1 cellular context compared by ENCODE assay signal in the genomic region with DNA sequence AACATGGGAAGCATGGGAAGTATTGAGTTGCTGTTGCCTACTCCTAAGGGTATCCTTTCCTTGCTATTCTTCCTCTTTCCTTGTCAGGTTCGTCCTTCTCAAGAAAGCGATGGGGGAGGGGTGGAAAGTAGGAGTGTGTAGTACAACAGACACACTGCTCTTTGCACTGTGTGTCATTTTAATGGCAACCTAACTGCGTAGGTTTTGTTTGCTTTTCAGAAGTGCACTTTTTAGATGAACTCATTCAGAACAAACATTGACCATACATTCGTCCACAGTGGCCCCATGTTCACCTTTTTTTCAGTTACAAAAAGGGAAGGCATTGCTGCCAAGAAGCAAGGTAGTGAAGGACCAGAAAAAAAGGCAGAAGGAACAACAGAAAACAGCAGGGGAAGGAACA.
A peak's percentile ranks its signal among the peaks of the same experiment; 100 is the strongest.
TF ChIP-seq lines count a peak whose summit lies in the region.

No MANE protein-coding gene starts in this region.

TF ChIP-seq in HepG2, 621 proteins besides CTCF, POLR2A, EP300 and RAD21 (continued from another document and continues in another):
- TF ChIP-seq ZNF552 (CRISPR knock-in tag; IDR thresholded peaks at IDR 0.05; ENCODE audit: borderline replicate concordance), result no peak
- TF ChIP-seq AKNA (CRISPR knock-in tag; IDR thresholded peaks at IDR 0.05; ENCODE audit: borderline replicate concordance), result no peak
- no peak for TF ChIP-seq TRIM24 (CRISPR knock-in tag; IDR thresholded peaks at IDR 0.05)
- no peak for TF ChIP-seq ZNF670 (CRISPR knock-in tag; IDR thresholded peaks at IDR 0.05; ENCODE audit: borderline replicate concordance)
- no peak for TF ChIP-seq ZNF10 (CRISPR knock-in tag; IDR thresholded peaks at IDR 0.05; ENCODE audit: borderline replicate concordance, low read depth)
- TF ChIP-seq ZZZ3 (CRISPR knock-in tag; IDR thresholded peaks at IDR 0.05; ENCODE audit: borderline replicate concordance), result no peak
- peak; percentile 55; the same call in 1 of the 2 replicates for TF ChIP-seq ZMYM4 (CRISPR knock-in tag; IDR thresholded peaks at IDR 0.05)
- TF ChIP-seq, protein P1, sequence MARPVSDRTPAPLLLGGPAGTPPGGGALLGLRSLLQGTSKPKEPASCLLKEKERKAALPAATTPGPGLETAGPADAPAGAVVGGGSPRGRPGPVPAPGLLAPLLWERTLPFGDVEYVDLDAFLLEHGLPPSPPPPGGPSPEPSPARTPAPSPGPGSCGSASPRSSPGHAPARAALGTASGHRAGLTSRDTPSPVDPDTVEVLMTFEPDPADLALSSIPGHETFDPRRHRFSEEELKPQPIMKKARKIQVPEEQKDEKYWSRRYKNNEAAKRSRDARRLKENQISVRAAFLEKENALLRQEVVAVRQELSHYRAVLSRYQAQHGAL (CRISPR knock-in tag; IDR thresholded peaks at IDR 0.05; ENCODE audit: not compliant biosample characterization), result no peak
- TF ChIP-seq, protein P2, sequence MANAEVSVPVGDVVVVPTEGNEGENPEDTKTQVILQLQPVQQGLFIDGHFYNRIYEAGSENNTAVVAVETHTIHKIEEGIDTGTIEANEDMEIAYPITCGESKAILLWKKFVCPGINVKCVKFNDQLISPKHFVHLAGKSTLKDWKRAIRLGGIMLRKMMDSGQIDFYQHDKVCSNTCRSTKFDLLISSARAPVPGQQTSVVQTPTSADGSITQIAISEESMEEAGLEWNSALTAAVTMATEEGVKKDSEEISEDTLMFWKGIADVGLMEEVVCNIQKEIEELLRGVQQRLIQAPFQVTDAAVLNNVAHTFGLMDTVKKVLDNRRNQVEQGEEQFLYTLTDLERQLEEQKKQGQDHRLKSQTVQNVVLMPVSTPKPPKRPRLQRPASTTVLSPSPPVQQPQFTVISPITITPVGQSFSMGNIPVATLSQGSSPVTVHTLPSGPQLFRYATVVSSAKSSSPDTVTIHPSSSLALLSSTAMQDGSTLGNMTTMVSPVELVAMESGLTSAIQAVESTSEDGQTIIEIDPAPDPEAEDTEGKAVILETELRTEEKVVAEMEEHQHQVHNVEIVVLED (CRISPR knock-in tag; IDR thresholded peaks at IDR 0.05; ENCODE audit: borderline replicate concordance), result no peak
- 0 out of 2 replicates have a peak, but pooled peaks have one; percentile 15 for TF ChIP-seq ZNF792 (CRISPR knock-in tag; IDR thresholded peaks at IDR 0.05)
- no peak for TF ChIP-seq ZFP90 (CRISPR knock-in tag; IDR thresholded peaks at IDR 0.05; ENCODE audit: borderline replicate concordance)
- TF ChIP-seq TEF (CRISPR knock-in tag; IDR thresholded peaks at IDR 0.05), result no peak
- TF ChIP-seq FOSL2 (CRISPR knock-in tag; IDR thresholded peaks at IDR 0.05), result peak; percentile 81
- TF ChIP-seq TBL1XR1 (IDR thresholded peaks at IDR 0.05; ENCODE audit: borderline replicate concordance, low read length, partially characterized antibody), result no peak
- no peak for TF ChIP-seq KDM4B (CRISPR knock-in tag; IDR thresholded peaks at IDR 0.05)
- TF ChIP-seq MXD3 (CRISPR knock-in tag; IDR thresholded peaks at IDR 0.05), result no peak
- TF ChIP-seq, protein P3, sequence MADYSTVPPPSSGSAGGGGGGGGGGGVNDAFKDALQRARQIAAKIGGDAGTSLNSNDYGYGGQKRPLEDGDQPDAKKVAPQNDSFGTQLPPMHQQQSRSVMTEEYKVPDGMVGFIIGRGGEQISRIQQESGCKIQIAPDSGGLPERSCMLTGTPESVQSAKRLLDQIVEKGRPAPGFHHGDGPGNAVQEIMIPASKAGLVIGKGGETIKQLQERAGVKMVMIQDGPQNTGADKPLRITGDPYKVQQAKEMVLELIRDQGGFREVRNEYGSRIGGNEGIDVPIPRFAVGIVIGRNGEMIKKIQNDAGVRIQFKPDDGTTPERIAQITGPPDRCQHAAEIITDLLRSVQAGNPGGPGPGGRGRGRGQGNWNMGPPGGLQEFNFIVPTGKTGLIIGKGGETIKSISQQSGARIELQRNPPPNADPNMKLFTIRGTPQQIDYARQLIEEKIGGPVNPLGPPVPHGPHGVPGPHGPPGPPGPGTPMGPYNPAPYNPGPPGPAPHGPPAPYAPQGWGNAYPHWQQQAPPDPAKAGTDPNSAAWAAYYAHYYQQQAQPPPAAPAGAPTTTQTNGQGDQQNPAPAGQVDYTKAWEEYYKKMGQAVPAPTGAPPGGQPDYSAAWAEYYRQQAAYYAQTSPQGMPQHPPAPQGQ (CRISPR knock-in tag; IDR thresholded peaks at IDR 0.05; ENCODE audit: borderline replicate concordance), result no peak
- no peak for TF ChIP-seq ZNF3 (CRISPR knock-in tag; IDR thresholded peaks at IDR 0.05)
- no peak for TF ChIP-seq ZNF709 (CRISPR knock-in tag; IDR thresholded peaks at IDR 0.05)
- TF ChIP-seq, protein P4, sequence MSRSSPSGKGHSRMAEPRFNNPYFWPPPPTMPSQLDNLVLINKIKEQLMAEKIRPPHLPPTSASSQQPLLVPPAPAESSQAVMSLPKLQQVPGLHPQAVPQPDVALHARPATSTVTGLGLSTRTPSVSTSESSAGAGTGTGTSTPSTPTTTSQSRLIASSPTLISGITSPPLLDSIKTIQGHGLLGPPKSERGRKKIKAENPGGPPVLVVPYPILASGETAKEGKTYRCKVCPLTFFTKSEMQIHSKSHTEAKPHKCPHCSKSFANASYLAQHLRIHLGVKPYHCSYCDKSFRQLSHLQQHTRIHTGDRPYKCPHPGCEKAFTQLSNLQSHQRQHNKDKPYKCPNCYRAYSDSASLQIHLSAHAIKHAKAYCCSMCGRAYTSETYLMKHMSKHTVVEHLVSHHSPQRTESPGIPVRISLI (CRISPR knock-in tag; IDR thresholded peaks at IDR 0.05; ENCODE audit: borderline replicate concordance), result peak; percentile 73; the same call in 1 of the 2 replicates
- TF ChIP-seq SOX13 (IDR thresholded peaks at IDR 0.05), result no peak
- peak in 1 of 2 experiments; percentile 52; a peak in 1 of 4 replicates for TF ChIP-seq SOX13 (CRISPR knock-in tag; conservative IDR thresholded peaks at IDR 0.05 in 1 of 2, IDR thresholded peaks at IDR 0.05 in 1 of 2)
- TF ChIP-seq EHMT2 (IDR thresholded peaks at IDR 0.05; ENCODE audit: borderline replicate concordance, low read depth, low read length), result no peak
- TF ChIP-seq NFE2L1 (CRISPR knock-in tag; IDR thresholded peaks at IDR 0.05; ENCODE audit: borderline replicate concordance), result no peak
- TF ChIP-seq, protein P5, sequence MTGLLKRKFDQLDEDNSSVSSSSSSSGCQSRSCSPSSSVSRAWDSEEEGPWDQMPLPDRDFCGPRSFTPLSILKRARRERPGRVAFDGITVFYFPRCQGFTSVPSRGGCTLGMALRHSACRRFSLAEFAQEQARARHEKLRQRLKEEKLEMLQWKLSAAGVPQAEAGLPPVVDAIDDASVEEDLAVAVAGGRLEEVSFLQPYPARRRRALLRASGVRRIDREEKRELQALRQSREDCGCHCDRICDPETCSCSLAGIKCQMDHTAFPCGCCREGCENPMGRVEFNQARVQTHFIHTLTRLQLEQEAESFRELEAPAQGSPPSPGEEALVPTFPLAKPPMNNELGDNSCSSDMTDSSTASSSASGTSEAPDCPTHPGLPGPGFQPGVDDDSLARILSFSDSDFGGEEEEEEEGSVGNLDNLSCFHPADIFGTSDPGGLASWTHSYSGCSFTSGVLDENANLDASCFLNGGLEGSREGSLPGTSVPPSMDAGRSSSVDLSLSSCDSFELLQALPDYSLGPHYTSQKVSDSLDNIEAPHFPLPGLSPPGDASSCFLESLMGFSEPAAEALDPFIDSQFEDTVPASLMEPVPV (CRISPR knock-in tag; IDR thresholded peaks at IDR 0.05), result no peak
- no peak for TF ChIP-seq RERE (CRISPR knock-in tag; IDR thresholded peaks at IDR 0.05; ENCODE audit: low read depth)
- no peak for TF ChIP-seq ZNF282 (IDR thresholded peaks at IDR 0.05; ENCODE audit: partially characterized antibody)
- TF ChIP-seq JDP2 (CRISPR knock-in tag; IDR thresholded peaks at IDR 0.05; ENCODE audit: borderline replicate concordance), result no peak
- TF ChIP-seq, protein P6, sequence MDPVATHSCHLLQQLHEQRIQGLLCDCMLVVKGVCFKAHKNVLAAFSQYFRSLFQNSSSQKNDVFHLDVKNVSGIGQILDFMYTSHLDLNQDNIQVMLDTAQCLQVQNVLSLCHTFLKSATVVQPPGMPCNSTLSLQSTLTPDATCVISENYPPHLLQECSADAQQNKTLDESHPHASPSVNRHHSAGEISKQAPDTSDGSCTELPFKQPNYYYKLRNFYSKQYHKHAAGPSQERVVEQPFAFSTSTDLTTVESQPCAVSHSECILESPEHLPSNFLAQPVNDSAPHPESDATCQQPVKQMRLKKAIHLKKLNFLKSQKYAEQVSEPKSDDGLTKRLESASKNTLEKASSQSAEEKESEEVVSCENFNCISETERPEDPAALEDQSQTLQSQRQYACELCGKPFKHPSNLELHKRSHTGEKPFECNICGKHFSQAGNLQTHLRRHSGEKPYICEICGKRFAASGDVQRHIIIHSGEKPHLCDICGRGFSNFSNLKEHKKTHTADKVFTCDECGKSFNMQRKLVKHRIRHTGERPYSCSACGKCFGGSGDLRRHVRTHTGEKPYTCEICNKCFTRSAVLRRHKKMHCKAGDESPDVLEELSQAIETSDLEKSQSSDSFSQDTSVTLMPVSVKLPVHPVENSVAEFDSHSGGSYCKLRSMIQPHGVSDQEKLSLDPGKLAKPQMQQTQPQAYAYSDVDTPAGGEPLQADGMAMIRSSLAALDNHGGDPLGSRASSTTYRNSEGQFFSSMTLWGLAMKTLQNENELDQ (CRISPR knock-in tag; IDR thresholded peaks at IDR 0.05; ENCODE audit: borderline replicate concordance), result no peak
- TF ChIP-seq PHF21A (CRISPR knock-in tag; IDR thresholded peaks at IDR 0.05), result peak; percentile 40; the same call in 1 of the 2 replicates
- no peak for TF ChIP-seq SMYD3 (CRISPR knock-in tag; IDR thresholded peaks at IDR 0.05)
- peak; percentile 55; the same call in 1 of the 2 replicates for TF ChIP-seq ZNF331 (CRISPR knock-in tag; IDR thresholded peaks at IDR 0.05)
- TF ChIP-seq PAX8 (CRISPR knock-in tag; IDR thresholded peaks at IDR 0.05; ENCODE audit: borderline replicate concordance), result no peak
- TF ChIP-seq ZNF124 (CRISPR knock-in tag; IDR thresholded peaks at IDR 0.05), result 0 out of 2 replicates have a peak, but pooled peaks have one; percentile 30
